In the genomic region with DNA sequence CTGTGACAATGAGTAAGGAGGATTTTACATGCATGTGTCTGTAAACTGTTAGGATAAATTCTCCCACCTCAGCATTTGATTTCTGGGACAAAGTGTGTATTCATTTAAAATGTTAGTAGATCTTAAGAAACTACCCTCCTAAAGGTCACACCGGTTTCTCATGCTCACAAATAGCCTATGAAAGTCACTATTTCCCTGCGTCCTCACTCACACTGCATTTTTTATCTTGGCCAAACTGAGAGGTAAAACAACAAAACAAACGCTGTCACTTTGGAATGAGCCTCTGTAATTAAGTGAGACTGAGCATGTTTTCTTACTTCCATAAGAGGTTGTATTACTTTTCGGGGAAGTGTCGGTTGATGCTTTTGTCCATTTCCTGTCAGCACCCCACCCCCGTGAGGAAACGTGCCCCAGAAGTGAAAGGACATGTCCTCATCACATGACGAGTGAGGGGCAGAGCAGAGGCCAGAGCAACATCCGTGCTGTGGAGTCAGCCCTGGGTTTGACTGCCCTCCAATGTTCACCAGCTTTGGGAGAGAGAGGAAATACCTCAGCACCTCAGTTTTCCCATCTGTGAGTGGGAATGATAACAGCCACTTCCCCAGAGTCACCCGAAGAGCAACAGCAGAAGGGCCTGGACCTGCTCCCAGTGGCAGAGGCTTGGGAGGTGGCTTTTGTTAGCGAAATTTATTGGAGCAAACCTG, we compare ENCODE assay signal across 1 cellular context.
A peak's percentile ranks its signal among the peaks of the same experiment; 100 is the strongest.
TF ChIP-seq lines count a peak whose summit lies in the region.

No MANE protein-coding gene starts in this region.

TF ChIP-seq in GM12878, 131 proteins besides CTCF, POLR2A, EP300 and RAD21 (continued from another document and continues in another):
- TF ChIP-seq, protein P1, sequence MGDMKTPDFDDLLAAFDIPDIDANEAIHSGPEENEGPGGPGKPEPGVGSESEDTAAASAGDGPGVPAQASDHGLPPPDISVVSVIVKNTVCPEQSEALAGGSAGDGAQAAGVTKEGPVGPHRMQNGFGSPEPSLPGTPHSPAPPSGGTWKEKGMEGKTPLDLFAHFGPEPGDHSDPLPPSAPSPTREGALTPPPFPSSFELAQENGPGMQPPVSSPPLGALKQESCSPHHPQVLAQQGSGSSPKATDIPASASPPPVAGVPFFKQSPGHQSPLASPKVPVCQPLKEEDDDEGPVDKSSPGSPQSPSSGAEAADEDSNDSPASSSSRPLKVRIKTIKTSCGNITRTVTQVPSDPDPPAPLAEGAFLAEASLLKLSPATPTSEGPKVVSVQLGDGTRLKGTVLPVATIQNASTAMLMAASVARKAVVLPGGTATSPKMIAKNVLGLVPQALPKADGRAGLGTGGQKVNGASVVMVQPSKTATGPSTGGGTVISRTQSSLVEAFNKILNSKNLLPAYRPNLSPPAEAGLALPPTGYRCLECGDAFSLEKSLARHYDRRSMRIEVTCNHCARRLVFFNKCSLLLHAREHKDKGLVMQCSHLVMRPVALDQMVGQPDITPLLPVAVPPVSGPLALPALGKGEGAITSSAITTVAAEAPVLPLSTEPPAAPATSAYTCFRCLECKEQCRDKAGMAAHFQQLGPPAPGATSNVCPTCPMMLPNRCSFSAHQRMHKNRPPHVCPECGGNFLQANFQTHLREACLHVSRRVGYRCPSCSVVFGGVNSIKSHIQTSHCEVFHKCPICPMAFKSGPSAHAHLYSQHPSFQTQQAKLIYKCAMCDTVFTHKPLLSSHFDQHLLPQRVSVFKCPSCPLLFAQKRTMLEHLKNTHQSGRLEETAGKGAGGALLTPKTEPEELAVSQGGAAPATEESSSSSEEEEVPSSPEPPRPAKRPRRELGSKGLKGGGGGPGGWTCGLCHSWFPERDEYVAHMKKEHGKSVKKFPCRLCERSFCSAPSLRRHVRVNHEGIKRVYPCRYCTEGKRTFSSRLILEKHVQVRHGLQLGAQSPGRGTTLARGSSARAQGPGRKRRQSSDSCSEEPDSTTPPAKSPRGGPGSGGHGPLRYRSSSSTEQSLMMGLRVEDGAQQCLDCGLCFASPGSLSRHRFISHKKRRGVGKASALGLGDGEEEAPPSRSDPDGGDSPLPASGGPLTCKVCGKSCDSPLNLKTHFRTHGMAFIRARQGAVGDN (IDR thresholded peaks at IDR 0.05) = peak; percentile 90
- TF ChIP-seq NR2C2 (IDR thresholded peaks at IDR 0.05; ENCODE audit: borderline replicate concordance, control insufficient read depth, insufficient read length, low read depth) (no peak), NR2C1 (IDR thresholded peaks at IDR 0.05) (peak; percentile 77), CEBPB (IDR thresholded peaks at IDR 0.05; ENCODE audit: borderline replicate concordance in 1 of 2, low read depth in 2 of 2, low read length in 2 of 2) (no peak), RAD51 (IDR thresholded peaks at IDR 0.05) (peak; percentile 85), ATF7 (IDR thresholded peaks at IDR 0.05; ENCODE audit: low read depth) (peak; percentile 69), CREB1 (IDR thresholded peaks at IDR 0.05; ENCODE audit: low read depth) (no peak; the same call in 1 of the 2 replicates), ZBED1 (IDR thresholded peaks at IDR 0.05; ENCODE audit: borderline replicate concordance) (no peak), ZNF217 (IDR thresholded peaks at IDR 0.05) (no peak), ASH2L (IDR thresholded peaks at IDR 0.05; ENCODE audit: borderline replicate concordance, low read depth) (no peak), EED (IDR thresholded peaks at IDR 0.05; ENCODE audit: low read depth) (peak; percentile 52; the same call in 1 of the 2 replicates), ZSCAN29 (IDR thresholded peaks at IDR 0.05) (no peak), NFIC (IDR thresholded peaks at IDR 0.05; ENCODE audit: low read depth, low read length) (peak; percentile 38; the same call in 1 of the 2 replicates), LARP7 (IDR thresholded peaks at IDR 0.05) (no peak), TBL1XR1 (IDR thresholded peaks at IDR 0.05; ENCODE audit: low read depth, low read length) (0 out of 2 replicates have a peak, but pooled peaks have one; percentile 29), NFYA (IDR thresholded peaks at IDR 0.05; ENCODE audit: borderline replicate concordance, low read depth, low read length) (no peak), MTA2 (IDR thresholded peaks at IDR 0.05; ENCODE audit: low read depth) (peak; percentile 46; the same call in 1 of the 2 replicates), GATAD2B (conservative IDR thresholded peaks at IDR 0.05; ENCODE audit: low read depth) (peak; percentile 51; the same call in 1 of the 2 replicates), ETV6 (conservative IDR thresholded peaks at IDR 0.05 in 1 of 2, IDR thresholded peaks at IDR 0.05 in 1 of 2; ENCODE audit: borderline replicate concordance in 1 of 2, low read depth in 1 of 2) (peak in 1 of 2 experiments; percentile 99; a peak in 2 of 4 replicates), HDAC2 (IDR thresholded peaks at IDR 0.05) (no peak), MXI1 (IDR thresholded peaks at IDR 0.05; ENCODE audit: low read depth, low read length) (peak; percentile 65; the same call in 1 of the 2 replicates), NFXL1 (IDR thresholded peaks at IDR 0.05; ENCODE audit: borderline replicate concordance) (no peak), SPI1 (IDR thresholded peaks at IDR 0.05; ENCODE audit: borderline replicate concordance, insufficient read depth, low read depth, low read length) (peak; percentile 7; the same call in 1 of the 2 replicates), FOXK2 (IDR thresholded peaks at IDR 0.05) (no peak; the same call in 1 of the 2 replicates)
- TF ChIP-seq, protein P2, sequence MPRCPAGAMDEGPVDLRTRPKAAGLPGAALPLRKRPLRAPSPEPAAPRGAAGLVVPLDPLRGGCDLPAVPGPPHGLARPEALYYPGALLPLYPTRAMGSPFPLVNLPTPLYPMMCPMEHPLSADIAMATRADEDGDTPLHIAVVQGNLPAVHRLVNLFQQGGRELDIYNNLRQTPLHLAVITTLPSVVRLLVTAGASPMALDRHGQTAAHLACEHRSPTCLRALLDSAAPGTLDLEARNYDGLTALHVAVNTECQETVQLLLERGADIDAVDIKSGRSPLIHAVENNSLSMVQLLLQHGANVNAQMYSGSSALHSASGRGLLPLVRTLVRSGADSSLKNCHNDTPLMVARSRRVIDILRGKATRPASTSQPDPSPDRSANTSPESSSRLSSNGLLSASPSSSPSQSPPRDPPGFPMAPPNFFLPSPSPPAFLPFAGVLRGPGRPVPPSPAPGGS (IDR thresholded peaks at IDR 0.05; ENCODE audit: borderline replicate concordance, insufficient read depth, low read depth, low read length, poor library complexity, severe bottlenecking) = no peak
- TF ChIP-seq, protein P3, sequence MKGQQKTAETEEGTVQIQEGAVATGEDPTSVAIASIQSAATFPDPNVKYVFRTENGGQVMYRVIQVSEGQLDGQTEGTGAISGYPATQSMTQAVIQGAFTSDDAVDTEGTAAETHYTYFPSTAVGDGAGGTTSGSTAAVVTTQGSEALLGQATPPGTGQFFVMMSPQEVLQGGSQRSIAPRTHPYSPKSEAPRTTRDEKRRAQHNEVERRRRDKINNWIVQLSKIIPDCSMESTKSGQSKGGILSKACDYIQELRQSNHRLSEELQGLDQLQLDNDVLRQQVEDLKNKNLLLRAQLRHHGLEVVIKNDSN (IDR thresholded peaks at IDR 0.05; ENCODE audit: borderline replicate concordance, extremely low read length, insufficient read depth, low read depth, low read length) = peak; percentile 67
- TF ChIP-seq, protein P4, sequence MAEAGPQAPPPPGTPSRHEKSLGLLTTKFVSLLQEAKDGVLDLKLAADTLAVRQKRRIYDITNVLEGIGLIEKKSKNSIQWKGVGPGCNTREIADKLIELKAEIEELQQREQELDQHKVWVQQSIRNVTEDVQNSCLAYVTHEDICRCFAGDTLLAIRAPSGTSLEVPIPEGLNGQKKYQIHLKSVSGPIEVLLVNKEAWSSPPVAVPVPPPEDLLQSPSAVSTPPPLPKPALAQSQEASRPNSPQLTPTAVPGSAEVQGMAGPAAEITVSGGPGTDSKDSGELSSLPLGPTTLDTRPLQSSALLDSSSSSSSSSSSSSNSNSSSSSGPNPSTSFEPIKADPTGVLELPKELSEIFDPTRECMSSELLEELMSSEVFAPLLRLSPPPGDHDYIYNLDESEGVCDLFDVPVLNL (IDR thresholded peaks at IDR 0.05; ENCODE audit: low read depth, low read length) = no peak
- TF ChIP-seq, protein P5, sequence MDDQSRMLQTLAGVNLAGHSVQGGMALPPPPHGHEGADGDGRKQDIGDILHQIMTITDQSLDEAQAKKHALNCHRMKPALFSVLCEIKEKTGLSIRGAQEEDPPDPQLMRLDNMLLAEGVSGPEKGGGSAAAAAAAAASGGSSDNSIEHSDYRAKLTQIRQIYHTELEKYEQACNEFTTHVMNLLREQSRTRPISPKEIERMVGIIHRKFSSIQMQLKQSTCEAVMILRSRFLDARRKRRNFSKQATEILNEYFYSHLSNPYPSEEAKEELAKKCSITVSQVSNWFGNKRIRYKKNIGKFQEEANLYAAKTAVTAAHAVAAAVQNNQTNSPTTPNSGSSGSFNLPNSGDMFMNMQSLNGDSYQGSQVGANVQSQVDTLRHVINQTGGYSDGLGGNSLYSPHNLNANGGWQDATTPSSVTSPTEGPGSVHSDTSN (IDR thresholded peaks at IDR 0.05; ENCODE audit: insufficient replicate concordance, low read depth, low read length) = no peak
- TF ChIP-seq, protein P6, sequence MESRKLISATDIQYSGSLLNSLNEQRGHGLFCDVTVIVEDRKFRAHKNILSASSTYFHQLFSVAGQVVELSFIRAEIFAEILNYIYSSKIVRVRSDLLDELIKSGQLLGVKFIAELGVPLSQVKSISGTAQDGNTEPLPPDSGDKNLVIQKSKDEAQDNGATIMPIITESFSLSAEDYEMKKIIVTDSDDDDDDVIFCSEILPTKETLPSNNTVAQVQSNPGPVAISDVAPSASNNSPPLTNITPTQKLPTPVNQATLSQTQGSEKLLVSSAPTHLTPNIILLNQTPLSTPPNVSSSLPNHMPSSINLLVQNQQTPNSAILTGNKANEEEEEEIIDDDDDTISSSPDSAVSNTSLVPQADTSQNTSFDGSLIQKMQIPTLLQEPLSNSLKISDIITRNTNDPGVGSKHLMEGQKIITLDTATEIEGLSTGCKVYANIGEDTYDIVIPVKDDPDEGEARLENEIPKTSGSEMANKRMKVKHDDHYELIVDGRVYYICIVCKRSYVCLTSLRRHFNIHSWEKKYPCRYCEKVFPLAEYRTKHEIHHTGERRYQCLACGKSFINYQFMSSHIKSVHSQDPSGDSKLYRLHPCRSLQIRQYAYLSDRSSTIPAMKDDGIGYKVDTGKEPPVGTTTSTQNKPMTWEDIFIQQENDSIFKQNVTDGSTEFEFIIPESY (IDR thresholded peaks at IDR 0.05) = no peak
- TF ChIP-seq, protein P7, sequence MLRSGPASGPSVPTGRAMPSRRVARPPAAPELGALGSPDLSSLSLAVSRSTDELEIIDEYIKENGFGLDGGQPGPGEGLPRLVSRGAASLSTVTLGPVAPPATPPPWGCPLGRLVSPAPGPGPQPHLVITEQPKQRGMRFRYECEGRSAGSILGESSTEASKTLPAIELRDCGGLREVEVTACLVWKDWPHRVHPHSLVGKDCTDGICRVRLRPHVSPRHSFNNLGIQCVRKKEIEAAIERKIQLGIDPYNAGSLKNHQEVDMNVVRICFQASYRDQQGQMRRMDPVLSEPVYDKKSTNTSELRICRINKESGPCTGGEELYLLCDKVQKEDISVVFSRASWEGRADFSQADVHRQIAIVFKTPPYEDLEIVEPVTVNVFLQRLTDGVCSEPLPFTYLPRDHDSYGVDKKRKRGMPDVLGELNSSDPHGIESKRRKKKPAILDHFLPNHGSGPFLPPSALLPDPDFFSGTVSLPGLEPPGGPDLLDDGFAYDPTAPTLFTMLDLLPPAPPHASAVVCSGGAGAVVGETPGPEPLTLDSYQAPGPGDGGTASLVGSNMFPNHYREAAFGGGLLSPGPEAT (IDR thresholded peaks at IDR 0.05; ENCODE audit: low read depth) = peak; percentile 61; the same call in 1 of the 2 replicates
- TF ChIP-seq, protein P8, sequence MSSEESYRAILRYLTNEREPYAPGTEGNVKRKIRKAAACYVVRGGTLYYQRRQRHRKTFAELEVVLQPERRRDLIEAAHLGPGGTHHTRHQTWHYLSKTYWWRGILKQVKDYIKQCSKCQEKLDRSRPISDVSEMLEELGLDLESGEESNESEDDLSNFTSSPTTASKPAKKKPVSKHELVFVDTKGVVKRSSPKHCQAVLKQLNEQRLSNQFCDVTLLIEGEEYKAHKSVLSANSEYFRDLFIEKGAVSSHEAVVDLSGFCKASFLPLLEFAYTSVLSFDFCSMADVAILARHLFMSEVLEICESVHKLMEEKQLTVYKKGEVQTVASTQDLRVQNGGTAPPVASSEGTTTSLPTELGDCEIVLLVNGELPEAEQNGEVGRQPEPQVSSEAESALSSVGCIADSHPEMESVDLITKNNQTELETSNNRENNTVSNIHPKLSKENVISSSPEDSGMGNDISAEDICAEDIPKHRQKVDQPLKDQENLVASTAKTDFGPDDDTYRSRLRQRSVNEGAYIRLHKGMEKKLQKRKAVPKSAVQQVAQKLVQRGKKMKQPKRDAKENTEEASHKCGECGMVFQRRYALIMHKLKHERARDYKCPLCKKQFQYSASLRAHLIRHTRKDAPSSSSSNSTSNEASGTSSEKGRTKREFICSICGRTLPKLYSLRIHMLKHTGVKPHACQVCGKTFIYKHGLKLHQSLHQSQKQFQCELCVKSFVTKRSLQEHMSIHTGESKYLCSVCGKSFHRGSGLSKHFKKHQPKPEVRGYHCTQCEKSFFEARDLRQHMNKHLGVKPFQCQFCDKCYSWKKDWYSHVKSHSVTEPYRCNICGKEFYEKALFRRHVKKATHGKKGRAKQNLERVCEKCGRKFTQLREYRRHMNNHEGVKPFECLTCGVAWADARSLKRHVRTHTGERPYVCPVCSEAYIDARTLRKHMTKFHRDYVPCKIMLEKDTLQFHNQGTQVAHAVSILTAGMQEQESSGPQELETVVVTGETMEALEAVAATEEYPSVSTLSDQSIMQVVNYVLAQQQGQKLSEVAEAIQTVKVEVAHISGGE (CRISPR knock-in tag; IDR thresholded peaks at IDR 0.05) = no peak
- TF ChIP-seq, protein P9, sequence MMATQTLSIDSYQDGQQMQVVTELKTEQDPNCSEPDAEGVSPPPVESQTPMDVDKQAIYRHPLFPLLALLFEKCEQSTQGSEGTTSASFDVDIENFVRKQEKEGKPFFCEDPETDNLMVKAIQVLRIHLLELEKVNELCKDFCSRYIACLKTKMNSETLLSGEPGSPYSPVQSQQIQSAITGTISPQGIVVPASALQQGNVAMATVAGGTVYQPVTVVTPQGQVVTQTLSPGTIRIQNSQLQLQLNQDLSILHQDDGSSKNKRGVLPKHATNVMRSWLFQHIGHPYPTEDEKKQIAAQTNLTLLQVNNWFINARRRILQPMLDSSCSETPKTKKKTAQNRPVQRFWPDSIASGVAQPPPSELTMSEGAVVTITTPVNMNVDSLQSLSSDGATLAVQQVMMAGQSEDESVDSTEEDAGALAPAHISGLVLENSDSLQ (IDR thresholded peaks at IDR 0.05) = peak; percentile 9; the same call in 1 of the 2 replicates
